In genomic region chr10:5498791-5499492, GRCh38 we compare ENCODE assay signal across 26 cellular contexts. TPM values are rescaled to one million over a fixed set of nuclear protein-coding genes. Genes with fewer than 3 reads are reported as not detected.
"Had no signal": no experiment of that assay in that cellular context is flagged by ENCODE, and none has a peak within 500 bp of the region (broad histone marks: within the 10 kb centered on the region; RNA-seq: fewer than 3 reads in every experiment).

No MANE protein-coding gene starts in this region.

- H3K4me1 Mint-ChIP-seq: activated naive CD4-positive, alpha-beta T cell treated with anti-CD3 and anti-CD28 coated beads, Interleukin-2, amount 10 ng/mL, durations not matched to agents 7 days and 5 days; activated naive CD8-positive, alpha-beta T cell treated with anti-CD3 and anti-CD28 coated beads, Interleukin-2, amount 50 U/mL, for 24 hours; central memory CD8-positive, alpha-beta T cell; memory B cell had no signal

- H3K9me3 ChIP-seq: pancreas, tibial artery, uterus had no signal

- H3K9me3 Mint-ChIP-seq: activated CD4-positive, alpha-beta memory T cell treated with anti-CD3 and anti-CD28 coated beads for 36 hours; activated naive CD4-positive, alpha-beta T cell treated with anti-CD3 and anti-CD28 coated beads, Interleukin-2, amount 10 ng/mL, durations not matched to agents 7 days and 5 days; activated naive CD8-positive, alpha-beta T cell treated with anti-CD3 and anti-CD28 coated beads, Interleukin-2, amount 50 U/mL, for 24 hours; activated T-helper 2 cell treated with anti-CD3 and anti-CD28 coated beads, Interferon-gamma antibody, Interleukin-2, Interleukin-4, amounts not matched to agents 10 μg/mL and 5 μg/mL and 100 μg/mL, durations not matched to agents 14 hours and 24 hours and 36 hours; brain; central memory CD8-positive, alpha-beta T cell; memory B cell; naive thymus-derived CD8-positive, alpha-beta T cell; T-helper 1 cell treated with Interleukin-12 subunit alpha and Interleukin-12 subunit beta and Interleukin-4 antibody, amounts not matched to agents 30 μg/mL and 1 μg/mL, for 36 hours had no signal

- H3K4me3 Mint-ChIP-seq: activated CD4-positive, alpha-beta memory T cell treated with anti-CD3 and anti-CD28 coated beads for 36 hours; activated naive CD4-positive, alpha-beta T cell treated with anti-CD3 and anti-CD28 coated beads, Interleukin-2, amount 10 ng/mL, durations not matched to agents 7 days and 5 days; activated naive CD8-positive, alpha-beta T cell treated with anti-CD3 and anti-CD28 coated beads, Interleukin-2, amount 50 U/mL, for 24 hours; brain; central memory CD8-positive, alpha-beta T cell; memory B cell; naive thymus-derived CD8-positive, alpha-beta T cell; T-helper 1 cell treated with Interleukin-12 subunit alpha and Interleukin-12 subunit beta and Interleukin-4 antibody, amounts not matched to agents 30 μg/mL and 1 μg/mL, for 36 hours had no signal

- H3K4me3 ChIP-seq: pancreas, tibial artery, uterus had no signal

- H3K4me1 ChIP-seq: uterus had no signal

- H3K36me3 Mint-ChIP-seq: activated CD4-positive, alpha-beta memory T cell treated with anti-CD3 and anti-CD28 coated beads for 36 hours; activated naive CD4-positive, alpha-beta T cell treated with anti-CD3 and anti-CD28 coated beads, Interleukin-2, amount 10 ng/mL, durations not matched to agents 7 days and 5 days; brain; memory B cell; naive thymus-derived CD8-positive, alpha-beta T cell had no signal

- DNase-seq: activated CD4-positive, alpha-beta memory T cell treated with anti-CD3 and anti-CD28 coated beads for 36 hours; activated CD4-positive, alpha-beta T cell treated with anti-CD3 and anti-CD28 coated beads for 4 hours; activated naive CD4-positive, alpha-beta T cell treated with anti-CD3 and anti-CD28 coated beads, Interleukin-2, amount 10 ng/mL, durations not matched to agents 7 days and 5 days; activated naive CD8-positive, alpha-beta T cell treated with anti-CD3 and anti-CD28 coated beads, Interleukin-2, amount 50 U/mL, for 24 hours; activated T-cell treated with anti-CD3 and anti-CD28 coated beads for 4 hours; anterior cingulate cortex; cortex of kidney; erythroblast; foreskin melanocyte; hypothalamus; naive thymus-derived CD8-positive, alpha-beta T cell; stimulated activated CD4-positive, alpha-beta T cell treated with anti-CD3 and anti-CD28 coated beads, Interleukin-12 subunit alpha, Interleukin-12 subunit beta, amount 100 ng/mL, for 4 hours; stimulated activated CD4-positive, alpha-beta T cell treated with anti-CD3 and anti-CD28 coated beads, Interleukin-1b, Interleukin-23, amount 100 ng/mL, for 48 hours; stimulated activated CD8-positive, alpha-beta memory T cell treated with anti-CD3 and anti-CD28 coated beads, Interleukin-4, amount 100 ng/mL, for 48 hours; stimulated activated naive CD4-positive, alpha-beta T cell had no signal

- H3K27me3 ChIP-seq: pancreas, tibial artery, uterus had no signal

- FAIRE-seq: endometrium, keratinocyte, pancreas had no signal

- H3K36me3 ChIP-seq: pancreas, tibial artery, uterus had no signal

- H3K27ac ChIP-seq: pancreas, tibial artery, uterus had no signal

- H3K27ac Mint-ChIP-seq: activated CD4-positive, alpha-beta memory T cell treated with anti-CD3 and anti-CD28 coated beads for 36 hours; activated naive CD4-positive, alpha-beta T cell treated with anti-CD3 and anti-CD28 coated beads, Interleukin-2, amount 10 ng/mL, durations not matched to agents 7 days and 5 days; activated naive CD8-positive, alpha-beta T cell treated with anti-CD3 and anti-CD28 coated beads, Interleukin-2, amount 50 U/mL, for 24 hours; activated T-helper 2 cell treated with anti-CD3 and anti-CD28 coated beads, Interferon-gamma antibody, Interleukin-2, Interleukin-4, amounts not matched to agents 10 μg/mL and 5 μg/mL and 100 μg/mL, durations not matched to agents 14 hours and 24 hours and 36 hours; brain; memory B cell; naive thymus-derived CD8-positive, alpha-beta T cell; T-helper 1 cell treated with Interleukin-12 subunit alpha and Interleukin-12 subunit beta and Interleukin-4 antibody, amounts not matched to agents 30 μg/mL and 1 μg/mL, for 36 hours had no signal

- ATAC-seq: activated naive CD8-positive, alpha-beta T cell treated with anti-CD3 and anti-CD28 coated beads, Interleukin-2, amount 50 U/mL, for 24 hours; left lobe of liver; naive thymus-derived CD8-positive, alpha-beta T cell; pancreas had no signal

RNA-seq across cellular contexts. Expression of gene CALML5, which starts 0.4 kb away (rescaled TPM):
- total RNA-seq: activated CD4-positive, alpha-beta memory T cell treated with anti-CD3 and anti-CD28 coated beads for 36 hours; activated T-helper 2 cell treated with anti-CD3 and anti-CD28 coated beads, Interferon-gamma antibody, Interleukin-2, Interleukin-4, amounts not matched to agents 10 μg/mL and 5 μg/mL and 100 μg/mL, durations not matched to agents 14 hours and 24 hours and 36 hours; left lobe of liver; naive thymus-derived CD8-positive, alpha-beta T cell; pancreas; uterus had no signal
- polyA plus RNA-seq: naive thymus-derived CD8-positive, alpha-beta T cell; pancreas had no signal

RNA-seq across cellular contexts. Expression of gene CALML3, which starts 25.8 kb away (rescaled TPM):
- total RNA-seq: activated CD4-positive, alpha-beta memory T cell treated with anti-CD3 and anti-CD28 coated beads for 36 hours; activated T-helper 2 cell treated with anti-CD3 and anti-CD28 coated beads, Interferon-gamma antibody, Interleukin-2, Interleukin-4, amounts not matched to agents 10 μg/mL and 5 μg/mL and 100 μg/mL, durations not matched to agents 14 hours and 24 hours and 36 hours; left lobe of liver; naive thymus-derived CD8-positive, alpha-beta T cell; pancreas; uterus had no signal
- polyA plus RNA-seq: naive thymus-derived CD8-positive, alpha-beta T cell had no signal
